Comparison of ENCODE assay signal across 15 cellular contexts in the genomic region with DNA sequence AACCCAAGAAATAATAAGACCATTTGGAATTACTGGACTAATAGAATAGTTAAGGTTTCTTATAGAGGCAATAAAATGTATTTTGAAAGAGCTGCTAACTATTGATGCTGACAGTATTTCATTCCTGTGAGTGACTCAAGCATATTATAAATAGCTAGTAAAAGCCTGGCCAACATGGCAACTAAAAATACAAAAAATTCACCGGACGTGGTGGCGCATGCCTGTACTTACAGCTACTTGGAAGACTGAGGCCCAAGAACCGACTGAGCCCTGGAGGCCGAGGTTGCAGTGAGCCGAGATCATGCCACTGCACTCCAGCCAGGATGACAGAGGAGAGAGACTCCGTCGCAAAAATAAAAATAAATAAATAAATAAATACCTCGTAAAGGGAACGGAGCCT.
"Had no signal": no experiment of that assay in that cellular context is flagged by ENCODE, and none has a peak within 500 bp of the region (broad histone marks: within the 10 kb centered on the region; RNA-seq: fewer than 3 reads in every experiment).

No MANE protein-coding gene starts in this region.

- H3K36me3 Mint-ChIP-seq: naive thymus-derived CD4-positive, alpha-beta T cell had no signal

- FAIRE-seq: astrocyte had no signal

- H3K4me3 ChIP-seq: dorsolateral prefrontal cortex, left lung, mucosa of descending colon, right atrium auricular region, skin epidermis, upper lobe of left lung had no signal

- H3K9me3 ChIP-seq: left lung, mucosa of descending colon, right atrium auricular region, upper lobe of left lung had no signal

- H3K4me3 Mint-ChIP-seq: naive thymus-derived CD4-positive, alpha-beta T cell had no signal

- H3K27ac Mint-ChIP-seq: naive thymus-derived CD4-positive, alpha-beta T cell had no signal

- H3K27me3 ChIP-seq: dorsolateral prefrontal cortex, left lung, right atrium auricular region, upper lobe of left lung had no signal

- H3K27ac ChIP-seq: right atrium auricular region, skin epidermis had no signal

- H3K9me3 Mint-ChIP-seq: naive thymus-derived CD4-positive, alpha-beta T cell had no signal

- H3K36me3 ChIP-seq: right atrium auricular region had no signal

- H3K27me3 Mint-ChIP-seq: naive thymus-derived CD4-positive, alpha-beta T cell had no signal

- DNase-seq: activated naive CD4-positive, alpha-beta T cell treated with Interleukin-2 at 50 U/mL for 16 hours; activated T-cell treated with anti-CD3 and anti-CD28 coated beads for 4 hours; erythroblast; islet precursor cell; left lung; mammary epithelial cell; mucosa of descending colon; naive thymus-derived CD4-positive, alpha-beta T cell; stimulated activated CD4-positive, alpha-beta T cell treated with anti-CD3 and anti-CD28 coated beads, Interleukin-4, amount 100 ng/mL, for 24 hours; stimulated activated naive CD4-positive, alpha-beta T cell; upper lobe of left lung had no signal

- ATAC-seq: left lung; mucosa of descending colon; naive thymus-derived CD4-positive, alpha-beta T cell had no signal

- H3K4me1 ChIP-seq: right atrium auricular region had no signal
